ENCODE assay signal across 27 cellular contexts in the genomic region with DNA sequence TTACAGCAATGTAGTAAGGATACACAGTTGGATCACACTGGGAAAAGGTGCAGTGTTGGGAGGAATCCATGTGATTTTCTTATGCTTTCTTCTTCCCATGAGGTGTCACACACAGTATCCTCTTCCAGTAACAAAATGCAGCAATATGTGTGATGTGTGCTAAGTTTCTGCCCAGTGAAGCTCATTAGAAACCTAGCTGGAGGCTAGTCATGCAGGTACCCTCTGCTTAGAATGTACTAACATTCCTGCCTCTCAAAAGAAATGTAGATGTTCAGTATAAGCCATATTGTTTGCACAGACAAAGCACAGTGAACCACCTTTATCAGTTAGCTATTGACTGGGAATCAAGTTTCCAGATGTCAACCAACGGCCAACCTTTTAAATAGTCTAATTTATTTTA. TPM values are rescaled to one million over a fixed set of nuclear protein-coding genes. Genes with fewer than 3 reads are reported as not detected.
"Had no signal": no experiment of that assay in that cellular context is flagged by ENCODE, and none has a peak within 500 bp of the region (broad histone marks: within the 10 kb centered on the region; RNA-seq: fewer than 3 reads in every experiment).

No MANE protein-coding gene starts in this region.

- H3K36me3 Mint-ChIP-seq: mesothelial cell of epicardium; naive B cell; natural killer cell treated with Interleukin-12 subunit alpha and Interleukin-12 subunit beta and Interleukin-15 and Interleukin-18, amount 100 ng/mL, for 72 hours; stimulated activated effector memory CD8-positive, alpha-beta T cell treated with anti-CD3 and anti-CD28 coated beads, Interleukin-12 subunit alpha, Interleukin-12 subunit beta, amount 100 ng/mL, for 72 hours; type B pancreatic cell had no signal

- H3K4me3 ChIP-seq: colonic mucosa, gastrocnemius medialis, left lung, mucosa of descending colon, prostate gland, right atrium auricular region, stomach, thyroid gland had no signal

- H3K27ac Mint-ChIP-seq: dendritic cell treated with granulocyte-macrophage colony-stimulating factor and Interleukin-4, amounts not matched to agents 40 ng/mL and 50 ng/mL, for 4 days; endodermal cell; mesothelial cell of epicardium; naive B cell; natural killer cell treated with Interleukin-12 subunit alpha and Interleukin-12 subunit beta and Interleukin-15 and Interleukin-18, amount 100 ng/mL, for 72 hours; stimulated activated effector memory CD8-positive, alpha-beta T cell treated with anti-CD3 and anti-CD28 coated beads, Interleukin-12 subunit alpha, Interleukin-12 subunit beta, amount 100 ng/mL, for 72 hours; type B pancreatic cell had no signal

- H3K27ac ChIP-seq: colonic mucosa, epithelial cell of prostate, gastrocnemius medialis, left lung, prostate gland, right atrium auricular region, stomach, thyroid gland had no signal

- H3K9me3 ChIP-seq: colonic mucosa, gastrocnemius medialis, mucosa of descending colon, prostate gland, right atrium auricular region, thyroid gland had no signal

- H3K4me1 Mint-ChIP-seq: endodermal cell; mesothelial cell of epicardium; naive B cell; neural crest cell; stimulated activated effector memory CD8-positive, alpha-beta T cell treated with anti-CD3 and anti-CD28 coated beads, Interleukin-12 subunit alpha, Interleukin-12 subunit beta, amount 100 ng/mL, for 72 hours had no signal

- DNase-seq: colonic mucosa; effector CD8-positive, alpha-beta T cell; endodermal cell; foreskin fibroblast; gastrocnemius medialis; head of caudate nucleus; left cardiac atrium; left lung; mesenchymal stem cell; mucosa of descending colon; naive B cell; stimulated activated CD4-positive, alpha-beta T cell treated with anti-CD3 and anti-CD28 coated beads, Interleukin-2, amount 100 ng/mL, for 24 hours; stimulated activated CD4-positive, alpha-beta T cell treated with anti-CD3 and anti-CD28 coated beads, Interleukin-4, amount 100 ng/mL, for 24 hours; stimulated activated naive CD4-positive, alpha-beta T cell treated with Interleukin-2 at 50 U/mL for 16 hours; stomach; thyroid gland had no signal

- H3K36me3 ChIP-seq: colonic mucosa, gastrocnemius medialis, left lung, prostate gland, right atrium auricular region, stomach, thyroid gland had no signal

- H3K4me3 Mint-ChIP-seq: dendritic cell treated with granulocyte-macrophage colony-stimulating factor and Interleukin-4, amounts not matched to agents 40 ng/mL and 50 ng/mL, for 4 days; endodermal cell; mesothelial cell of epicardium; naive B cell; natural killer cell treated with Interleukin-12 subunit alpha and Interleukin-12 subunit beta and Interleukin-15 and Interleukin-18, amount 100 ng/mL, for 72 hours; neural crest cell; stimulated activated effector memory CD8-positive, alpha-beta T cell treated with anti-CD3 and anti-CD28 coated beads, Interleukin-12 subunit alpha, Interleukin-12 subunit beta, amount 100 ng/mL, for 72 hours; type B pancreatic cell had no signal

- H3K27me3 Mint-ChIP-seq: dendritic cell treated with granulocyte-macrophage colony-stimulating factor and Interleukin-4, amounts not matched to agents 40 ng/mL and 50 ng/mL, for 4 days; naive B cell; natural killer cell treated with Interleukin-12 subunit alpha and Interleukin-12 subunit beta and Interleukin-15 and Interleukin-18, amount 100 ng/mL, for 72 hours; type B pancreatic cell had no signal

- H3K4me1 ChIP-seq: colonic mucosa, gastrocnemius medialis, left lung, prostate gland, right atrium auricular region, stomach, thyroid gland had no signal

- H3K27me3 ChIP-seq: colonic mucosa, gastrocnemius medialis, left lung, right atrium auricular region, stomach, thyroid gland had no signal

- H3K9me3 Mint-ChIP-seq: type B pancreatic cell had no signal

- ATAC-seq: esophagus mucosa; gastrocnemius medialis; left cardiac atrium; left lung; mucosa of descending colon; natural killer cell treated with Interleukin-12 subunit alpha and Interleukin-12 subunit beta and Interleukin-15 and Interleukin-18, amount 100 ng/mL, for 72 hours; sciatic nerve; stimulated activated effector memory CD8-positive, alpha-beta T cell treated with anti-CD3 and anti-CD28 coated beads, Interleukin-12 subunit alpha, Interleukin-12 subunit beta, amount 100 ng/mL, for 72 hours had no signal

RNA-seq across cellular contexts. Expression of a gene that starts 12.9 kb away (rescaled TPM):
- total RNA-seq: esophagus mucosa; natural killer cell treated with Interleukin-12 subunit alpha and Interleukin-12 subunit beta and Interleukin-15 and Interleukin-18, amount 100 ng/mL, for 72 hours had no signal
